1 cellular context compared by ENCODE assay signal in the genomic region with DNA sequence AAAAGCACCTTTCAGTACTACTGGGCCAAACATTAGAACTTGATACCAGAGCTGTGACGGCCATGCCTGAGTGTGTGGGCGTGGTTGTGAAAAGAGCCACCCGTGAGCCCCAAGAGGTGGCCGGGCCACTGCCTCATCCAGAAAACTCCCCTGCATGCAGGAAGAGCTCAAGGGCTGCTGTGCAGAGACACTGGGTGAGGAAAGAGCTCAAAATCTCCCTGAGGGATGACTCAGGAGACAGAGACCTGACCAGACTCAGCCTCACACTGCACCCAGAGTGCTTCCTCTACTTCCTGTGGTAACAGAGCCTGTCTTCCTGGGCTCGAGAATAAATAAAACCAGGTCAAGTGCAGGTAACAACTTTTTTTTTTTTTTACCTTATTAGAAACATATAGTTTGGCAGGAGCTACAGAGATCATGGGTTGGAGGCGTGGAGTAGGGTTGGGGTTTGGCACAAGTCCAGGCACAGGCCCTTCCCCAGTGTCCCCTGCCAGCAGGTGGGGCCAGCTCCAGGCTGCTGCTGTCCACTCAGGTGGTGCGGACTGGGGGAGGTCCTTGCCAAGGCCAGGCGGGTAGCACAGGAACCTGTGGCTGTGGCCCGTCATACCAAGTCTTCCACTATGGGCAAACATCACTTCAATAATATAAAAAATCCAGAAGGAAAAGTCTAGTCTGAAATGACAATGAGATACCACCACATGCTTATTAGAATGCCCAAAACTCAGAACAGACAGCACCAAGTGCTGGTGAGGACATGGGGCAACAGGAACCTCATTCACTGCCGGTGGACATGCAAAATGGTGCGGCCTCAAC.
TF ChIP-seq lines count a peak whose summit lies in the region.

No MANE protein-coding gene starts in this region.

TF ChIP-seq in SK-N-SH treated with all-trans-retinoic acid at 6 μM for 48 hours, 23 proteins besides CTCF, POLR2A, EP300 and RAD21 (continued from another document):
- TF ChIP-seq, protein P1, sequence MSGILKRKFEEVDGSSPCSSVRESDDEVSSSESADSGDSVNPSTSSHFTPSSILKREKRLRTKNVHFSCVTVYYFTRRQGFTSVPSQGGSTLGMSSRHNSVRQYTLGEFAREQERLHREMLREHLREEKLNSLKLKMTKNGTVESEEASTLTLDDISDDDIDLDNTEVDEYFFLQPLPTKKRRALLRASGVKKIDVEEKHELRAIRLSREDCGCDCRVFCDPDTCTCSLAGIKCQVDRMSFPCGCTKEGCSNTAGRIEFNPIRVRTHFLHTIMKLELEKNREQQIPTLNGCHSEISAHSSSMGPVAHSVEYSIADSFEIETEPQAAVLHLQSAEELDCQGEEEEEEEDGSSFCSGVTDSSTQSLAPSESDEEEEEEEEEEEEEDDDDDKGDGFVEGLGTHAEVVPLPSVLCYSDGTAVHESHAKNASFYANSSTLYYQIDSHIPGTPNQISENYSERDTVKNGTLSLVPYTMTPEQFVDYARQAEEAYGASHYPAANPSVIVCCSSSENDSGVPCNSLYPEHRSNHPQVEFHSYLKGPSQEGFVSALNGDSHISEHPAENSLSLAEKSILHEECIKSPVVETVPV (CRISPR knock-in tag; IDR thresholded peaks at IDR 0.05): no peak
- TF ChIP-seq ZFP3 (CRISPR knock-in tag; IDR thresholded peaks at IDR 0.05) (no peak), BACH2 (CRISPR knock-in tag; IDR thresholded peaks at IDR 0.05; ENCODE audit: borderline replicate concordance) (no peak), OSR1 (CRISPR knock-in tag; IDR thresholded peaks at IDR 0.05) (no peak), PPARA (CRISPR knock-in tag; IDR thresholded peaks at IDR 0.05; ENCODE audit: borderline replicate concordance) (no peak), ZNF565 (CRISPR knock-in tag; conservative IDR thresholded peaks at IDR 0.05; ENCODE audit: low read depth) (no peak)
